11 cellular contexts compared by ENCODE assay signal in genomic region chr15:45128971-45129639, GRCh38. TPM values are rescaled to one million over a fixed set of nuclear protein-coding genes. Genes with fewer than 3 reads are reported as not detected.
DNase-seq lines count a peak whose midpoint lies in the region; ATAC-seq, FAIRE-seq and TF ChIP-seq lines count a peak whose summit lies in the region.
"Had no signal": no experiment of that assay in that cellular context is flagged by ENCODE, and none has a peak within 500 bp of the region (broad histone marks: within the 10 kb centered on the region; RNA-seq: fewer than 3 reads in every experiment).

No MANE protein-coding gene starts in this region.

- no peak overlapping the region for H2BK5ac ChIP-seq in mesenchymal stem cell (ENCODE audit: low read depth, low read length, poor library complexity, severe bottlenecking)

- H3K4me2 ChIP-seq in mesenchymal stem cell (ENCODE audit: low read length, poor library complexity, severe bottlenecking) = no peak overlapping the region

- H3K36me3 Mint-ChIP-seq in IgD-negative memory B cell = peaks cover 1% of the 10 kb centered on the region

- H3K9me3 ChIP-seq in mesenchymal stem cell (ENCODE audit: control insufficient read depth, low read length) (no peaks in the 10 kb centered on the region), subcutaneous abdominal adipose tissue (ENCODE audit: control insufficient read depth in 5 of 5, low read length in 5 of 5) (no peaks in the 10 kb centered on the region)

- WGBS in mesenchymal stem cell = 2% methylated on average over 40 of the region's 47 CpGs

- TF ChIP-seq POLR2A in H54 (IDR thresholded peaks at IDR 0.05; ENCODE audit: low read depth, low read length) = no peak

- H3K27ac ChIP-seq in mesenchymal stem cell (ENCODE audit: low read length, poor library complexity, severe bottlenecking) (no peak overlapping the region), subcutaneous abdominal adipose tissue (ENCODE audit: low read depth, low read length) (no peak overlapping the region)

- H2BK120ac ChIP-seq in mesenchymal stem cell (ENCODE audit: low read depth, low read length) = no peak overlapping the region

- H3K4me1 ChIP-seq in mesenchymal stem cell (ENCODE audit: control insufficient read depth, insufficient read depth, low read depth, low read length) (peaks cover 15% of the 10 kb centered on the region), subcutaneous abdominal adipose tissue (ENCODE audit: control insufficient read depth in 5 of 5, insufficient read depth in 5 of 5, low read length in 5 of 5) (peaks cover 0 to 21% (median 15%) of the 10 kb centered on the region in 5 donors)

- H3K4me3 ChIP-seq in epithelial cell of esophagus (ENCODE audit: low read length) = peak overlapping the region; percentile 59
- H3K4me3 ChIP-seq in mesenchymal stem cell (ENCODE audit: insufficient read depth in 1 of 2, low read depth in 1 of 2, low read length in 2 of 2) = peak overlapping the region in 1 of 2 experiments; percentile 60
- H3K4me3 ChIP-seq in subcutaneous abdominal adipose tissue (ENCODE audit: low read depth in 1 of 5, low read length in 5 of 5) = peak overlapping the region; percentile 35 to 65 (median 56)

- no peak overlapping the region for H3K14ac ChIP-seq in mesenchymal stem cell (ENCODE audit: low read length in 2 of 2)

- no peak for ATAC-seq in HG02623 (IDR thresholded peaks at IDR 0.05; ENCODE audit: unreplicated experiment)
- ATAC-seq in GM18909 (IDR thresholded peaks at IDR 0.05; ENCODE audit: poor library complexity, unreplicated experiment) = no peak

- H3K36me3 ChIP-seq in mesenchymal stem cell (ENCODE audit: control insufficient read depth in 1 of 2, insufficient read depth in 2 of 2, low read depth in 1 of 2, low read length in 2 of 2) (no peaks in the 10 kb centered on the region), subcutaneous abdominal adipose tissue (ENCODE audit: control insufficient read depth in 5 of 5, insufficient read depth in 5 of 5, low read length in 5 of 5) (no peaks in the 10 kb centered on the region)

- no peak overlapping the region for H2BK15ac ChIP-seq in mesenchymal stem cell (ENCODE audit: low read depth, poor library complexity, severe bottlenecking)

- H3K23ac ChIP-seq in mesenchymal stem cell (ENCODE audit: low read length in 2 of 2) = peak overlapping the region in 1 of 2 experiments; percentile 74

- peaks cover 42% of the 10 kb centered on the region for H3K27me3 Mint-ChIP-seq in IgD-negative memory B cell

- no peak overlapping the region for H2BK12ac ChIP-seq in mesenchymal stem cell (ENCODE audit: low read length in 2 of 2)

- no peak overlapping the region for H3K4ac ChIP-seq in mesenchymal stem cell (ENCODE audit: low read depth in 1 of 2, low read length in 2 of 2)

- peak overlapping the region; percentile 49 for H3K9ac ChIP-seq in mesenchymal stem cell (ENCODE audit: low read length)
- peak overlapping the region in 1 of 5 donors; percentile 62 for H3K9ac ChIP-seq in subcutaneous abdominal adipose tissue (ENCODE audit: low read length in 5 of 5)

- H4K91ac ChIP-seq in mesenchymal stem cell (ENCODE audit: low read length) = no peak overlapping the region

- H3K27me3 ChIP-seq in mesenchymal stem cell (ENCODE audit: control insufficient read depth in 1 of 2, insufficient read depth in 1 of 2, low read length in 2 of 2) (peaks cover 71 to 88% of the 10 kb centered on the region in 2 experiments), subcutaneous abdominal adipose tissue (ENCODE audit: control insufficient read depth in 5 of 5, insufficient read depth in 4 of 5, low read length in 5 of 5) (peaks cover 13 to 50% (median 25%) of the 10 kb centered on the region in 5 donors)

- peak overlapping the region in 3 of 4 donors; percentile 43 to 59 (median 44) for H3K4me3 Mint-ChIP-seq in IgD-negative memory B cell

- H3K4me1 Mint-ChIP-seq in IgD-negative memory B cell = peaks cover 2 to 5% (median 3%) of the 10 kb centered on the region in 3 donors

- TF ChIP-seq CTCF in epithelial cell of esophagus (IDR thresholded peaks at IDR 0.05; ENCODE audit: insufficient read depth, low read depth, low read length, missing control alignments) = no peak

- no peak overlapping the region for H4K8ac ChIP-seq in mesenchymal stem cell (ENCODE audit: low read length)

- no peaks in the 10 kb centered on the region for H3K9me3 Mint-ChIP-seq in IgD-negative memory B cell

- DNase-seq in epithelial cell of esophagus (ENCODE audit: low read depth) (peak; percentile 25), mesenchymal stem cell (no peak), H54 (ENCODE audit: insufficient read length, low spot score) (no peak)
- DNase-seq in effector CD8-positive, alpha-beta T cell (lab: John Stamatoyannopoulos, UW) = no peak
- DNase-seq: kidney glomerular epithelial cell, NCI-H187 had no signal

- no peak overlapping the region for H2AK5ac ChIP-seq in mesenchymal stem cell (ENCODE audit: low read length, severe bottlenecking)

- no peak overlapping the region for H3K18ac ChIP-seq in mesenchymal stem cell (ENCODE audit: low read depth in 1 of 2, low read length in 2 of 2)

- H3K27ac Mint-ChIP-seq in IgD-negative memory B cell = no peak overlapping the region

- H2AFZ ChIP-seq in mesenchymal stem cell (ENCODE audit: low read depth, low read length) = peak overlapping the region; percentile 65

- no peaks in the 10 kb centered on the region for H3K79me1 ChIP-seq in mesenchymal stem cell (replicated peaks; ENCODE audit: low read length, poor library complexity, severe bottlenecking)

- no peak for FAIRE-seq in H54 (lab: Jason Lieb, UNC)
- FAIRE-seq: RCC 7860 had no signal

RNA-seq across cellular contexts. Expression of gene DUOXA1, which starts 0.6 kb away (rescaled TPM):
- polyA plus RNA-seq in IgD-negative memory B cell = not detected
- not detected for polyA plus RNA-seq in mesenchymal stem cell (2013, experiment 1 of 2)
- polyA plus RNA-seq in mesenchymal stem cell (2013, experiment 2 of 2) = not detected

RNA-seq across cellular contexts. Expression of gene DUOX1, which starts 0.7 kb away (rescaled TPM):
- polyA plus RNA-seq in IgD-negative memory B cell = 1.4 TPM
- polyA plus RNA-seq in mesenchymal stem cell (2013, experiment 1 of 2) = not detected
- polyA plus RNA-seq in mesenchymal stem cell (2013, experiment 2 of 2) = not detected

RNA-seq across cellular contexts. Expression of gene DUOXA2, which starts 15.0 kb away (rescaled TPM):
- polyA plus RNA-seq in IgD-negative memory B cell = not detected
- polyA plus RNA-seq in mesenchymal stem cell (2013, experiment 1 of 2) = not detected
- polyA plus RNA-seq in mesenchymal stem cell (2013, experiment 2 of 2) = not detected

RNA-seq across cellular contexts. Expression of gene DUOX2, which starts 15.1 kb away (rescaled TPM):
- polyA plus RNA-seq in IgD-negative memory B cell = not detected
- not detected for polyA plus RNA-seq in mesenchymal stem cell (2013, experiment 1 of 2)
- not detected for polyA plus RNA-seq in mesenchymal stem cell (2013, experiment 2 of 2)

RNA-seq across cellular contexts. Expression of gene SHF, which starts 58.7 kb away (rescaled TPM):
- 0.85 TPM for polyA plus RNA-seq in IgD-negative memory B cell
- polyA plus RNA-seq in mesenchymal stem cell (2013, experiment 1 of 2) = 1.3 TPM
- polyA plus RNA-seq in mesenchymal stem cell (2013, experiment 2 of 2) = 1.8 TPM
